Comparison of ENCODE assay signal across 8 cellular contexts in the genomic region with DNA sequence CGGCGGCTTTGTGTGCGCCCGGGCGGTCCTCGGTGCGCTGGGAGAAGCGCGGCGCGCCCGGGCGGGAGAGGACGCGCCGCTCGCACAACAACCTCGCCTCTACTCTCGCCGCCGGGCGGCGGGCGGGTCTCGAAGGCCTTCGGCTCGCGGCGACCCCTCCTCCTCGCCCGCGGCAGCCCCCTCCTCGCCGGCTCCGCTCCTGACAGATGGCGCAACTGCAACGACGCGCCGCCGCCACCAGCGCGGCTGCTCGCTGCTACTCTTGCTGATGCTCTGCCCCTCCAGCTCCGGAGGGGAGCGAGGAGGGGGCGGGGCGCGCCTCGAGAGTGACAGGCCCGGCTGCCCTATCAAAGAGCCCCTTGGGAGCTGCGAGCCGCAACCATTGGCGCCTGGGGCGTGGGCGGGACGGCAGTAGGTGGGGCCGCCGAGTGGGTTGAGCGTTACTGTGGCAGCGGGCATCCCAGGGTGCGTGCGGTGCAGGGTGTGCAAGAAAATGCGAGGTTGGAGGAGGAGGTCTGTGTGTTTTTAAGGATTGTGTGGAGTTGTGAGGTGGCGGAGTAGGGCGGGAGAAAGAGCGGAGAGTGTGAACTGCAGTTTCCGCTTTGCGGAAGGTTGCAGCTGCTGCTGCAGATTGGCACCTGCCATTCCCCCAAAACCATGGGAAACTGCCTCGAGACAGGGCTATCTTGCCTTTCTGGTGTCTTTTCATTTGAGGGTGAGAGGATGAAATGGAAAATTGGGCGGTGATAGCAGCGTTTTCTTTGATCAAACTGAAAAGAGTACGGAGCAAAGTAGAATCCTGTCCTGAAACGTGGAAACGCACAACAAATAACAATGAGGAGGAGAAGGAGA. TPM values are rescaled to one million over a fixed set of nuclear protein-coding genes. Genes with fewer than 3 reads are reported as not detected.
DNase-seq lines count a peak whose midpoint lies in the region; ATAC-seq, FAIRE-seq and TF ChIP-seq lines count a peak whose summit lies in the region.

TSS of gene FYN (minus strand) at position 275 of the 852 bp plus-strand sequence. CDS start 153,401 bp downstream, outside the sequence.

- peak within 1 kb of the TSS; percentile 90 for H3K4me3 ChIP-seq in OCI-LY3 (ENCODE audit: low read length)
- H3K4me3 ChIP-seq in endothelial cell of umbilical vein (replicated peaks in 1 of 3; ENCODE audit: insufficient read depth in 1 of 3, low read depth in 1 of 3, low read length in 3 of 3), result peak within 1 kb of the TSS; percentile 76 to 96 (median 85)

- FAIRE-seq in endothelial cell of umbilical vein (lab: Jason Lieb, UNC), result peak; percentile 81

- ATAC-seq in GM21515 (IDR thresholded peaks at IDR 0.05; ENCODE audit: unreplicated experiment), result peak; percentile 99

- H3K9me3 ChIP-seq in OCI-LY3 (ENCODE audit: insufficient read depth, low read length) (no peaks in the 10 kb centered on the region), endothelial cell of umbilical vein (replicated peaks; ENCODE audit: control insufficient read depth, insufficient read depth, low read length) (no peaks in the 10 kb centered on the region)

- H3K27ac ChIP-seq in OCI-LY3 (ENCODE audit: low read length), result no peak within 1 kb of the TSS
- H3K27ac ChIP-seq in endothelial cell of umbilical vein (ENCODE audit: insufficient read depth, low read depth, low read length), result peak within 1 kb of the TSS; percentile 59

- H3K9ac ChIP-seq in OCI-LY3 (ENCODE audit: low read length) (peak within 1 kb of the TSS; percentile 39), endothelial cell of umbilical vein (replicated peaks; ENCODE audit: extremely low read depth, insufficient read depth, low read length) (peak within 1 kb of the TSS; percentile 70)

- TF ChIP-seq POLR2A in endothelial cell of umbilical vein (IDR thresholded peaks at IDR 0.05; ENCODE audit: low read depth, low read length), result peak; percentile 62

- in situ Hi-C loops in Caki2 (cut with HindIII; ENCODE audit: low pct_unique_long_range_greater_than_20kb, low sequenced_read_pairs), result no loop called here

- CTCF ChIA-PET in endothelial cell of umbilical vein (lab: Charles Lee), result interaction anchor here (0.5 to 2.0 kb wide), 19 partner anchors 9 to 387 kb away, joined by 3 to 12 read pairs (median 3); no protein-coding TSS in a partner anchor

- H3K4me1 ChIP-seq in OCI-LY3 (ENCODE audit: low read length) (peaks cover 8% of the 10 kb centered on the region), endothelial cell of umbilical vein (ENCODE audit: control insufficient read depth, extremely low read depth, insufficient read depth, low read length) (peaks cover 30% of the 10 kb centered on the region)

- H3K27me3 ChIP-seq in OCI-LY3 (ENCODE audit: low read depth, low read length), result peaks cover 18% of the 10 kb centered on the region
- no peaks in the 10 kb centered on the region for H3K27me3 ChIP-seq in endothelial cell of umbilical vein (ENCODE audit: control insufficient read depth in 2 of 2, insufficient read depth in 2 of 2, low read length in 2 of 2)

- BruUV-seq in endothelial cell of umbilical vein (replicated peaks; lab: Mats Ljungman, UMichigan), result no TSS peak

- H4K20me1 ChIP-seq in OCI-LY3 (ENCODE audit: insufficient read depth, low read length) (no peaks in the 10 kb centered on the region), endothelial cell of umbilical vein (replicated peaks; ENCODE audit: control insufficient read depth, extremely low read depth, insufficient read depth, low read length) (peaks cover 5% of the 10 kb centered on the region)

- intact Hi-C loops in endothelial cell of umbilical vein (cut with micrococcal nuclease), result loop anchor here (1.0 to 5.0 kb wide), 7 partner anchors 15 to 391 kb away; partner anchors contain the start of gene REV3L

- no peaks in the 10 kb centered on the region for H3K9me1 ChIP-seq in endothelial cell of umbilical vein (replicated peaks; ENCODE audit: control insufficient read depth, extremely low read depth, insufficient read depth, low read length)

- TF ChIP-seq CTCF in OCI-LY3 (IDR thresholded peaks at IDR 0.05; ENCODE audit: low read depth, low read length), result no peak
- TF ChIP-seq CTCF in endothelial cell of umbilical vein (IDR thresholded peaks at IDR 0.05; ENCODE audit: extremely low read depth in 1 of 2, insufficient read depth in 1 of 2, low read depth in 1 of 2, low read length in 2 of 2), result peak in 1 of 2 donors; percentile 53

- no peaks in the 10 kb centered on the region for H3K36me3 ChIP-seq in OCI-LY3 (replicated peaks; ENCODE audit: low read depth, low read length)
- H3K36me3 ChIP-seq in endothelial cell of umbilical vein (ENCODE audit: control insufficient read depth in 2 of 2, extremely low read depth in 1 of 2, insufficient read depth in 2 of 2, low read length in 2 of 2), result no peaks in the 10 kb centered on the region

- no peaks in the 10 kb centered on the region for H3K79me2 ChIP-seq in OCI-LY3 (ENCODE audit: low read length)
- peaks cover 43% of the 10 kb centered on the region for H3K79me2 ChIP-seq in endothelial cell of umbilical vein (ENCODE audit: control insufficient read depth, insufficient read depth, low read length)

- POLR2A ChIA-PET in endothelial cell of umbilical vein (lab: Charles Lee), result no interaction called here

- DNase-seq in Caki2 (ENCODE audit: low read depth), result peak; percentile 94
- peak; percentile 99 for DNase-seq in HuH-7 (ENCODE audit: low spot score)
- peak; percentile 99 for DNase-seq in activated CD8-positive, alpha-beta memory T cell treated with anti-CD3 and anti-CD28 coated beads, Interleukin-2, amount 50 U/mL, for 48 hours
- DNase-seq in endothelial cell of umbilical vein (ENCODE audit: low read depth, low spot score), result peak; percentile 99
- DNase-seq in middle frontal gyrus (ENCODE audit: extremely low spot score, low spot score), result peak; percentile 96
- peak; percentile 99 to 100 for DNase-seq in stimulated activated CD8-positive, alpha-beta memory T cell treated with anti-CD3 and anti-CD28 coated beads, Interleukin-2, amount 100 ng/mL, for 48 hours (ENCODE audit: low read depth in 2 of 2)

- H2AFZ ChIP-seq in OCI-LY3 (ENCODE audit: low read depth, low read length) (peak within 1 kb of the TSS; percentile 82), endothelial cell of umbilical vein (ENCODE audit: low read depth, low read length) (peak within 1 kb of the TSS; percentile 71)

- peak within 1 kb of the TSS; percentile 96 for H3K4me2 ChIP-seq in OCI-LY3 (ENCODE audit: low read length)
- H3K4me2 ChIP-seq in endothelial cell of umbilical vein (ENCODE audit: insufficient read depth, low read length), result peak within 1 kb of the TSS; percentile 98

- dilution Hi-C loops in endothelial cell of umbilical vein (cut with MboI; ENCODE audit: extremely low pct_ligation_motif_present, low sequenced_read_pairs), result no loop called here

TF ChIP-seq in endothelial cell of umbilical vein, 7 proteins besides CTCF, POLR2A, EP300 and RAD21:
- TF ChIP-seq GATA2 (IDR thresholded peaks at IDR 0.05; ENCODE audit: insufficient read depth, insufficient read length, low read depth, low read length) (no peak), MYC (IDR thresholded peaks at IDR 0.05; ENCODE audit: low read depth, low read length) (no peak), JUN (IDR thresholded peaks at IDR 0.05; ENCODE audit: borderline replicate concordance, insufficient read depth, insufficient read length, low read depth) (no peak), EZH2 (IDR thresholded peaks at IDR 0.05; ENCODE audit: borderline replicate concordance, low read depth, low read length, severe bottlenecking) (no peak), POLR2AphosphoS5 (IDR thresholded peaks at IDR 0.05; ENCODE audit: insufficient read depth, low read depth, low read length) (peak; percentile 39)

RNA-seq across cellular contexts. Expression of gene FYN, which starts in this region (rescaled TPM):
- total RNA-seq in Caki2 (2014; rRNA removed; shearing (Covaris generic); ENCODE audit: low replicate concordance), result not detected in 2 replicates
- total RNA-seq in endothelial cell of umbilical vein, result 143 and 151 TPM in 2 replicates
- 59.2 and 69.0 TPM in 2 replicates for polyA plus RNA-seq in endothelial cell of umbilical vein
- polyA plus RNA-seq in endothelial cell of umbilical vein (2011; cell fraction: cytosol; rRNA removed), result 64.4 and 72.7 TPM in 2 replicates
- polyA plus RNA-seq in endothelial cell of umbilical vein (2011; cell fraction: nucleus; rRNA removed), result 171 and 177 TPM in 2 replicates
- polyA plus RNA-seq in endothelial cell of umbilical vein (2012), result 88.2 and 93.3 TPM in 2 replicates
- polyA minus RNA-seq in endothelial cell of umbilical vein, result 96.4 and 114 TPM in 2 replicates
- 35.5 TPM for polyA minus RNA-seq in endothelial cell of umbilical vein (2011; cell fraction: cytosol; rRNA and poly(A)+ RNA removed)
- 131 and 165 TPM in 2 replicates for polyA minus RNA-seq in endothelial cell of umbilical vein (2011; cell fraction: nucleus; rRNA and poly(A)+ RNA removed)

Comparison
In these comparisons a context has a peak if more than half of its experiments do, and no peak if none do; other contexts are left out.
1. RNA of gene FYN (total RNA-seq): 143 to 151 TPM in endothelial cell of umbilical vein; not detected in Caki2; every median in the first group is over 100 times any median in the second.
2. Peak in DNase-seq in Caki2; RNA of the gene not detected or under 1 TPM.
3. Peak in every context shown above with its lines, with median percentiles within 50 percentile points of each other: DNase-seq.